Comparison of ENCODE assay signal across 18 cellular contexts in genomic region chr1:92903765-92904164, GRCh38. TPM values are rescaled to one million over a fixed set of nuclear protein-coding genes. Genes with fewer than 3 reads are reported as not detected.
DNase-seq lines count a peak whose midpoint lies in the region; ATAC-seq and TF ChIP-seq lines count a peak whose summit lies in the region.
"Had no signal": no experiment of that assay in that cellular context is flagged by ENCODE, and none has a peak within 500 bp of the region (broad histone marks: within the 10 kb centered on the region; RNA-seq: fewer than 3 reads in every experiment).

No MANE protein-coding gene starts in this region.

- H3K4me3 Mint-ChIP-seq in activated CD4-positive, alpha-beta T cell treated with anti-CD3 and anti-CD28 coated beads for 36 hours = no peak overlapping the region

- 84 to 91% (median 85%) methylated on average over 1 of the region's 1 CpG for WGBS in spleen, 5 donors

- CTCF ChIA-PET in activated CD4-positive, alpha-beta T cell treated with anti-CD3 and anti-CD28 coated beads for 36 hours (lab: Charles Lee) = interaction anchor here (0.6 to 1.0 kb wide), 3 partner anchors 44 to 166 kb away, joined by 3 read pairs; no protein-coding TSS in a partner anchor

- no peak overlapping the region for H3K4me3 ChIP-seq in spleen
- H3K4me3 ChIP-seq: BLaER1 had no signal

- no peak for ATAC-seq in activated CD4-positive, alpha-beta T cell treated with anti-CD3 and anti-CD28 coated beads for 36 hours
- peak; percentile 39 for ATAC-seq in HG02798 (IDR thresholded peaks at IDR 0.05; ENCODE audit: poor library complexity, unreplicated experiment)
- ATAC-seq: HepG2 had no signal

- no peak for TF ChIP-seq CTCF in spleen (IDR thresholded peaks at IDR 0.05 in 8 of 11, conservative IDR thresholded peaks at IDR 0.05 in 3 of 11)

- TF ChIP-seq POLR2A in spleen (IDR thresholded peaks at IDR 0.05) = no peak

- H3K27ac Mint-ChIP-seq in activated CD4-positive, alpha-beta T cell treated with anti-CD3 and anti-CD28 coated beads for 36 hours = peak overlapping the region; percentile 29

- peaks cover 0 to 9% (median 0%) of the 10 kb centered on the region in 6 donors for H3K36me3 ChIP-seq in spleen
- H3K36me3 ChIP-seq: BLaER1 had no signal

- no peak for DNase-seq in activated CD4-positive, alpha-beta T cell treated with anti-CD3 and anti-CD28 coated beads for 36 hours
- no peak for DNase-seq in activated CD4-positive, alpha-beta T cell treated with anti-CD3 and anti-CD28 coated beads for 4 hours
- DNase-seq in CD1c-positive myeloid dendritic cell (ENCODE audit: extremely low spot score) = peak; percentile 6
- DNase-seq in cerebellar cortex (ENCODE audit: low spot score) = peak; percentile 71
- DNase-seq in spleen = no peak
- DNase-seq in COR-L47 (lab: John Stamatoyannopoulos, UW) = no peak
- no peak for DNase-seq in activated effector memory CD4-positive, alpha-beta T cell treated with Interleukin-2 at 50 U/mL for 16 hours
- DNase-seq: DMS153; EL; H7; Kasumi-1; NCI-H187 treated with DMSO at 0.1 percent for 48 hours; NCI-H69; NK-92 treated with Interleukin-12 subunit alpha and Interleukin-12 subunit beta, amount 100 ng/mL, for 24 hours; SHP77 treated with DMSO at 0.1 percent for 48 hours had no signal

- H3K36me3 Mint-ChIP-seq in activated CD4-positive, alpha-beta T cell treated with anti-CD3 and anti-CD28 coated beads for 36 hours (ENCODE audit: low read depth) = peaks cover 30% of the 10 kb centered on the region

- no peak overlapping the region for H3K27ac ChIP-seq in spleen
- H3K27ac ChIP-seq: BLaER1 had no signal

- intact Hi-C loops in activated CD4-positive, alpha-beta T cell treated with anti-CD3 and anti-CD28 coated beads for 36 hours (cut with DNase I, micrococcal nuclease) = no loop called here
- intact Hi-C loops in spleen (cut with DNase I; ENCODE audit: low total_unique reads) = no loop called here

- H3K9me3 Mint-ChIP-seq in activated CD4-positive, alpha-beta T cell treated with anti-CD3 and anti-CD28 coated beads for 36 hours (ENCODE audit: low read depth) = peaks cover 20% of the 10 kb centered on the region

- H3K27me3 ChIP-seq in spleen (replicated peaks in 1 of 7) = no peaks in the 10 kb centered on the region
- H3K27me3 ChIP-seq: BLaER1 had no signal

- POLR2A ChIA-PET in activated CD4-positive, alpha-beta T cell treated with anti-CD3 and anti-CD28 coated beads for 36 hours (lab: Charles Lee) = no interaction called here

- H3K4me1 ChIP-seq in spleen = peaks cover 0 to 16% (median 0%) of the 10 kb centered on the region in 6 donors
- H3K4me1 ChIP-seq: BLaER1 had no signal

- peaks cover 0 to 26% (median 20%) of the 10 kb centered on the region in 8 donors for H3K9me3 ChIP-seq in spleen

- no peaks in the 10 kb centered on the region for H3K27me3 Mint-ChIP-seq in activated CD4-positive, alpha-beta T cell treated with anti-CD3 and anti-CD28 coated beads for 36 hours

- peaks cover 30% of the 10 kb centered on the region for H3K4me1 Mint-ChIP-seq in activated CD4-positive, alpha-beta T cell treated with anti-CD3 and anti-CD28 coated beads for 36 hours

RNA-seq across cellular contexts. Expression of gene DIPK1A, which starts 57.5 kb away (rescaled TPM):
- 1 to 10 TPM; 6.1 to 6.5 TPM for total RNA-seq in activated CD4-positive, alpha-beta T cell treated with anti-CD3 and anti-CD28 coated beads for 36 hours
- 10 to 100 TPM in 3 of 7 donors, 1 to 10 TPM in 4; 9.3 to 15.7 (median 10.0) TPM for total RNA-seq in spleen
- polyA plus RNA-seq in spleen = 1 to 10 TPM; 5.4 to 7.6 (median 6.9) TPM

Comparison
In these comparisons a context has a peak if more than half of its experiments do, and no peak if none do; other contexts are left out.
1. DNase-seq: peak in CD1c-positive myeloid dendritic cell (single experiment) and cerebellar cortex (single experiment); none in activated CD4-positive, alpha-beta T cell treated with anti-CD3 and anti-CD28 coated beads for 36 hours (single experiment), activated CD4-positive, alpha-beta T cell treated with anti-CD3 and anti-CD28 coated beads for 4 hours (0 of 2), spleen (single experiment), COR-L47 (single experiment) and activated effector memory CD4-positive, alpha-beta T cell treated with Interleukin-2 at 50 U/mL for 16 hours (single experiment).